Comparison of ENCODE assay signal across 8 cellular contexts in the genomic region with DNA sequence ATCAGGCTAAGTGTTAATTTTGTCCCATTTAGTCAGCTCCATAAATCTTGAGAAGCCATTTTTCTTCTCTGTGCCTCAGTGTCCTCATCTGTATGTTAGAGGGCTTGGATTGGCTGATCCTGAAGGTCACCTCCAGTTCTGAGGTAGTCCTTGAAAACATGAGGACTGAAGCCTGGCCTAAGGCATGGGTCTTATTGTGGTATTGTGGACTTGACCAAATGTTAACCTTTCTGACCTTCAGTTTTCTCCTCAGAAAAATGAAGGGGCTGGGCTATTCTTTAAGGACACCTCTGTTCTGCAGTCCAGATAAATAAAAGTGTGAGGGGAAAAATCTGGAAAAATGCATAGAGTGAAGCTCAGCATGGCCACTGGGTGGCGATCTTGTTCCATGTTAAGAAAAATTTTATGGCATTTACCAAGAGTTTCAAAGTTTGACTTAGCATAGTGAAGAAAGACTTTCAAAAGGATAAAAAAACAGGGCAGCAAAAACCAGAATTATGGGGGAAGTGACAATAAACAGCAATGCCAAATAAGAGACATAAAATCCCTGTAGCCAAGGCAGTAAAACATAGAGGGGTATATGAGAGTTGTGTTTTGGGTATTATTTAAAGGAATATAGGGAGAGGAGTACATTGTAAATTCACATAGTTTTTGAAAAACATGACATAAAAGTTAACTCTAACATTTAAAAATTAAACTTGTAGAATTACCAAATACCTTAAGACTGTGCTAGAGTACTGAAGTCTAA. TPM values are rescaled to one million over a fixed set of nuclear protein-coding genes. Genes with fewer than 3 reads are reported as not detected.
DNase-seq lines count a peak whose midpoint lies in the region; ATAC-seq and TF ChIP-seq lines count a peak whose summit lies in the region.

No MANE protein-coding gene starts in this region.

- H4K20me1 ChIP-seq in OCI-LY7 (ENCODE audit: insufficient read depth, low read length) (no peaks in the 10 kb centered on the region), fibroblast of lung (ENCODE audit: control insufficient read depth, extremely low read depth, insufficient read depth, low read length) (no peaks in the 10 kb centered on the region)

- H3K27ac ChIP-seq in HL-60 (replicated peaks) (no peak overlapping the region), OCI-LY7 (ENCODE audit: low read depth, low read length, poor library complexity, severe bottlenecking) (no peak overlapping the region), fibroblast of lung (ENCODE audit: insufficient read depth, low read length) (no peak overlapping the region), tibial artery (peak overlapping the region in 1 of 2 donors; percentile 21)

- no peak overlapping the region for H3K4me3 Mint-ChIP-seq in osteocyte (ENCODE audit: unreplicated experiment)

- no peak overlapping the region for H3K9ac ChIP-seq in fibroblast of lung (ENCODE audit: insufficient read depth, low read length)

- no peaks in the 10 kb centered on the region for H3K36me3 Mint-ChIP-seq in osteocyte (ENCODE audit: unreplicated experiment)

- no peak overlapping the region for H3K4me3 ChIP-seq in HL-60 (replicated peaks; ENCODE audit: insufficient read depth, low read length)
- H3K4me3 ChIP-seq in OCI-LY7 (ENCODE audit: low read depth, low read length, poor library complexity, severe bottlenecking): no peak overlapping the region
- H3K4me3 ChIP-seq in fibroblast of lung (replicated peaks in 1 of 4; ENCODE audit: control extremely low read depth in 1 of 4, insufficient read depth in 1 of 4, low read depth in 3 of 4, low read length in 4 of 4): no peak overlapping the region
- no peak overlapping the region for H3K4me3 ChIP-seq in tibial artery

- intact Hi-C loops in OCI-LY7 (cut with micrococcal nuclease; ENCODE audit: unreplicated experiment) (loop anchor here (1.0 to 10.0 kb wide), 2 partner anchors 203 to 1227 kb away; no protein-coding TSS in a partner anchor), tibial artery (cut with DNase I; ENCODE audit: low total_unique reads) (loop anchor here (5.0 kb wide), 1 partner anchor 205 kb away; no protein-coding TSS in a partner anchor)

- no peak overlapping the region for H3K27ac Mint-ChIP-seq in osteocyte (ENCODE audit: unreplicated experiment)

- peak; percentile 50 for ATAC-seq in GM19023 (IDR thresholded peaks at IDR 0.05; ENCODE audit: unreplicated experiment)

- no peaks in the 10 kb centered on the region for H3K9me2 ChIP-seq in OCI-LY7 (ENCODE audit: insufficient read depth, low read length)

- H2AFZ ChIP-seq in OCI-LY7 (ENCODE audit: low read length) (peak overlapping the region; percentile 6; the same call in 1 of the 2 replicates), fibroblast of lung (ENCODE audit: low read length) (no peak overlapping the region)

- H3K79me2 ChIP-seq in OCI-LY7 (ENCODE audit: insufficient read depth, low read depth, low read length) (no peaks in the 10 kb centered on the region), fibroblast of lung (ENCODE audit: control insufficient read depth, insufficient read depth, low read length) (no peaks in the 10 kb centered on the region)

- DNase-seq in AG08395 (ENCODE audit: low spot score): peak; percentile 46
- DNase-seq in HL-60 (ENCODE audit: low read depth in 1 of 2, low spot score in 1 of 2): peak in 1 of 2 experiments; percentile 40
- peak; percentile 76 for DNase-seq in OCI-LY7 (ENCODE audit: low spot score)
- peak; percentile 64 for DNase-seq in activated T-cell treated with anti-CD3 and anti-CD28 coated beads, Interleukin-2, amount 50 U/mL, for 1 hour
- DNase-seq in fibroblast of lung (ENCODE audit: low read depth in 2 of 2): peak; percentile 61 to 82
- no peak for DNase-seq in osteocyte (ENCODE audit: extremely low spot score, unreplicated experiment)
- DNase-seq in tibial artery: peak; percentile 40 to 67

- H3K9me3 ChIP-seq in OCI-LY7 (ENCODE audit: low read length) (no peaks in the 10 kb centered on the region), fibroblast of lung (ENCODE audit: control insufficient read depth, insufficient read depth, low read depth, low read length) (no peaks in the 10 kb centered on the region), tibial artery (no peaks in the 10 kb centered on the region)

- H3K27me3 ChIP-seq in HL-60 (ENCODE audit: insufficient read depth, poor library complexity, severe bottlenecking) (no peaks in the 10 kb centered on the region), fibroblast of lung (ENCODE audit: control insufficient read depth, insufficient read depth, low read length) (no peaks in the 10 kb centered on the region), tibial artery (no peaks in the 10 kb centered on the region)

- peaks cover 12% of the 10 kb centered on the region for H3K4me1 Mint-ChIP-seq in osteocyte (ENCODE audit: unreplicated experiment)

- H3K4me1 ChIP-seq in OCI-LY7 (ENCODE audit: insufficient read depth, low read length, poor library complexity, severe bottlenecking): peaks cover 3% of the 10 kb centered on the region
- H3K4me1 ChIP-seq in fibroblast of lung (ENCODE audit: control insufficient read depth, extremely low read depth, insufficient read depth, low read length): peaks cover 2% of the 10 kb centered on the region
- H3K4me1 ChIP-seq in tibial artery: peaks cover 0 to 4% (median 1%) of the 10 kb centered on the region in 4 donors

- TF ChIP-seq CTCF in HL-60 (IDR thresholded peaks at IDR 0.05; ENCODE audit: insufficient read depth, low read length): peak; percentile 61
- TF ChIP-seq CTCF in OCI-LY7 (conservative IDR thresholded peaks at IDR 0.05; ENCODE audit: low read length): peak; percentile 99
- peak; percentile 63 to 68 for TF ChIP-seq CTCF in fibroblast of lung (conservative IDR thresholded peaks at IDR 0.05 in 1 of 2, IDR thresholded peaks at IDR 0.05 in 1 of 2; ENCODE audit: low read depth in 1 of 2, low read length in 2 of 2)
- TF ChIP-seq CTCF in osteocyte (IDR thresholded peaks at IDR 0.05): peak; percentile 79
- peak; percentile 76 to 92 for TF ChIP-seq CTCF in tibial artery (IDR thresholded peaks at IDR 0.05)

- no peaks in the 10 kb centered on the region for H3K9me3 Mint-ChIP-seq in osteocyte (ENCODE audit: unreplicated experiment)

- CTCF ChIA-PET in OCI-LY7 (lab: Charles Lee; ENCODE audit: unreplicated experiment): interaction anchor here (0.6 to 0.7 kb wide), 2 partner anchors 12 to 39 kb away, joined by 3 to 4 read pairs; no protein-coding TSS in a partner anchor

- POLR2A ChIA-PET in OCI-LY7 (lab: Charles Lee): interaction anchor here (1.2 to 2.9 kb wide), 2 partner anchors 12 to 83 kb away, joined by 3 to 10 read pairs; no protein-coding TSS in a partner anchor

- H3K4me2 ChIP-seq in OCI-LY7 (ENCODE audit: low read length) (no peak overlapping the region), fibroblast of lung (ENCODE audit: extremely low read depth, insufficient read depth, low read length) (no peak overlapping the region)

- BruUV-seq in OCI-LY7 (replicated peaks; lab: Mats Ljungman, UMichigan): no TSS peak

- no peaks in the 10 kb centered on the region for H3K27me3 Mint-ChIP-seq in osteocyte (ENCODE audit: unreplicated experiment)

- H3K36me3 ChIP-seq in OCI-LY7 (ENCODE audit: insufficient read depth, low read length): no peaks in the 10 kb centered on the region
- H3K36me3 ChIP-seq in fibroblast of lung (ENCODE audit: control insufficient read depth, insufficient read depth, low read length): no peaks in the 10 kb centered on the region
- no peaks in the 10 kb centered on the region for H3K36me3 ChIP-seq in tibial artery

RNA-seq across cellular contexts. Expression of gene TFB1M, which starts 13.2 kb away (rescaled TPM):
- total RNA-seq in OCI-LY7 (2014; rRNA removed; shearing (Covaris generic)): 33.0 and 34.8 TPM in 2 replicates
- total RNA-seq in OCI-LY7 (2022) (52.8 and 62.8 TPM in 2 replicates), fibroblast of lung (16.4 and 28.9 TPM in 2 replicates), osteocyte (14.1 and 19.1 TPM in 2 replicates)
- 16.3 and 18.0 TPM in 2 replicates for polyA plus RNA-seq in fibroblast of lung
- polyA plus RNA-seq in fibroblast of lung (2012): 13.0 and 14.7 TPM in 2 replicates
- 1.1 and 14.7 TPM in 2 replicates for polyA minus RNA-seq in fibroblast of lung (ENCODE audit: low replicate concordance)
